ENCODE assay signal across 10 cellular contexts in genomic region chr9:130220351-130220750, GRCh38. TPM values are rescaled to one million over a fixed set of nuclear protein-coding genes. Genes with fewer than 3 reads are reported as not detected.
DNase-seq lines count a peak whose midpoint lies in the region; ATAC-seq lines count a peak whose summit lies in the region.
"Had no signal": no experiment of that assay in that cellular context is flagged by ENCODE, and none has a peak within 500 bp of the region (broad histone marks: within the 10 kb centered on the region; RNA-seq: fewer than 3 reads in every experiment).

No MANE protein-coding gene starts in this region.

- ATAC-seq in HG03460 (IDR thresholded peaks at IDR 0.05; ENCODE audit: unreplicated experiment): no peak

- DNase-seq in NCI-H524 (lab: John Stamatoyannopoulos, UW) (peak; percentile 50 to 65), NCI-H524 treated with DMSO at 0.1 percent for 48 hours (lab: John Stamatoyannopoulos, UW) (no peak), fibroblast of gingiva (ENCODE audit: low read depth) (peak; percentile 32), mucosa of gallbladder (ENCODE audit: low spot score) (peak; percentile 48), hippocampal formation (lab: John Stamatoyannopoulos, UW) (no peak), NCI-H2029 treated with DMSO at 0.1 percent for 48 hours (lab: John Stamatoyannopoulos, UW) (no peak), germinal center (ENCODE audit: low spot score) (no peak)
- DNase-seq: NCI-H187 treated with DMSO at 0.1 percent for 48 hours, Peyer's patch had no signal

RNA-seq across cellular contexts. Expression of gene HMCN2, which starts 45.2 kb away (rescaled TPM):
- total RNA-seq in mucosa of gallbladder: 1.8 TPM

RNA-seq across cellular contexts. Expression of gene NCS1, which starts 48.1 kb away (rescaled TPM):
- 50.3 TPM for total RNA-seq in mucosa of gallbladder

Comparison
In these comparisons a context has a peak if more than half of its experiments do, and no peak if none do; other contexts are left out.
1. DNase-seq: peak in NCI-H524 (2 of 2), fibroblast of gingiva (single experiment) and mucosa of gallbladder (single experiment); none in NCI-H524 treated with DMSO at 0.1 percent for 48 hours (single experiment), hippocampal formation (0 of 2), NCI-H2029 treated with DMSO at 0.1 percent for 48 hours (single experiment) and germinal center (single experiment).